ENCODE assay signal across 24 cellular contexts in genomic region chr2:59569124-59569523, GRCh38.
"Had no signal": no experiment of that assay in that cellular context is flagged by ENCODE, and none has a peak within 500 bp of the region (broad histone marks: within the 10 kb centered on the region; RNA-seq: fewer than 3 reads in every experiment).

No MANE protein-coding gene starts in this region.

- H3K4me1 Mint-ChIP-seq: immature natural killer cell; naive thymus-derived CD4-positive, alpha-beta T cell had no signal

- H3K9me3 Mint-ChIP-seq: mesothelial cell of epicardium; naive thymus-derived CD4-positive, alpha-beta T cell had no signal

- H3K27me3 ChIP-seq: esophagus muscularis mucosa, foreskin keratinocyte, gastroesophageal sphincter, heart left ventricle, hepatocyte, left lung had no signal

- H3K4me1 ChIP-seq: foreskin keratinocyte, left lung, lower lobe of right lung had no signal

- ATAC-seq: foreskin keratinocyte; gastroesophageal sphincter; heart left ventricle; left lung; left ventricle myocardium superior; lower lobe of right lung; naive thymus-derived CD4-positive, alpha-beta T cell had no signal

- H3K9me3 ChIP-seq: esophagus muscularis mucosa, gastroesophageal sphincter, heart left ventricle, left lung, lower lobe of right lung had no signal

- H3K36me3 Mint-ChIP-seq: immature natural killer cell; mesothelial cell of epicardium; naive thymus-derived CD4-positive, alpha-beta T cell had no signal

- H3K27ac ChIP-seq: coronary artery, dorsolateral prefrontal cortex, esophagus muscularis mucosa, foreskin keratinocyte, gastroesophageal sphincter, heart left ventricle, hepatocyte, left lung, lower lobe of right lung had no signal

- H3K4me3 Mint-ChIP-seq: immature natural killer cell; mesothelial cell of epicardium; naive thymus-derived CD4-positive, alpha-beta T cell had no signal

- H3K27ac Mint-ChIP-seq: immature natural killer cell; mesothelial cell of epicardium; naive thymus-derived CD4-positive, alpha-beta T cell had no signal

- FAIRE-seq: colon, endothelial cell of umbilical vein, frontal cortex, kidney had no signal

- H3K4me2 ChIP-seq: hepatocyte had no signal

- DNase-seq: dermis blood vessel endothelial cell; dorsolateral prefrontal cortex; effector CD4-positive, alpha-beta T cell; effector memory CD4-positive, alpha-beta T cell; foreskin keratinocyte; heart left ventricle; hypothalamus; immature natural killer cell; islet precursor cell; kidney; kidney glomerular epithelial cell; left lung; left ventricle myocardium superior; lower lobe of right lung; mesenchymal stem cell; naive thymus-derived CD4-positive, alpha-beta T cell had no signal

- H2AFZ ChIP-seq: hepatocyte had no signal

- H3K79me2 ChIP-seq: hepatocyte had no signal
